In the genomic region with DNA sequence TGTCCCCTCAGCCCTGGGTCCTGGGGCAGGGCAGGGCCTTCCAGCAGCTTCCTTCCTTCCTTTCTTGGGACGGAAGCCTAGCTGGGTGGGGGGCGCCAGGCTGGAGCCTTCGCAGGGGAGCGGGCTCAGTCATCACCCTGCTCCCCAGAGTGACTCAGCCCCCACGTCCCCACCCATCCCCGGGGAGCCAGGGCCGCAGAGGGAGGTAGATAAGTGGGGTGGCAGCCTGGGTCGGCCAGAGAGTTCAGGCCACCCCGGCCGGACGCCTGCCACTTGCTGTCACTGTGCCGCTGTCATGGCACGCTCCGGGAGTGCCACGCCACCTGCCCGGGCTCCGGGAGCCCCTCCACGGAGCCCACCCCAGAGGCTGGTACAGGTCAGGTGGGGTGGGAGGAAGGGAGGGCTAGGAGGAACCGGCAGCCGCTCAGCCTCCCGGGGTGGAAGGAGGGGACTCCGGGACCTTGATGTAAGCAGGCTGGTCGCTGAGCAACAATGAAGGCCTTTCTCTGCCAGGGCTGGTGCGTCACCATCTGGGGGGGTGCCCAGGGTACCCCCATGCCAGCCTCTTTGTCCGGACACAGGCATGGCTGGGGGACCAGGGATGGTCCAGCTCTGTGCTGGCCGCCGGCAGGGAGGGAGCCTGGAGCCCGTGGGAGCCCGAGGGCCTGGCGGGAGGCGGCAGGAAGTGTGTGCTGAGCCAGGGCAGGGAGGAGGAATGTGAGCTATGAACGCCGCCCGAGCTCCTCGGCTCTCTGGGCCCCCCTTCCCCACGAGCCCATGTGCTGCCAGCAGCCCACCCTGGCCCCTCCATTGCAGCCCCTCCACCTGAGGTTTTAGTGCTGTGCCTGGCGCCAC, we compare ENCODE assay signal across 8 cellular contexts. TPM values are rescaled to one million over a fixed set of nuclear protein-coding genes. Genes with fewer than 3 reads are reported as not detected.
DNase-seq lines count a peak whose midpoint lies in the region; ATAC-seq and TF ChIP-seq lines count a peak whose summit lies in the region.

No MANE protein-coding gene starts in this region.

- no peak for TF ChIP-seq CTCF in IMR-90 (conservative IDR thresholded peaks at IDR 0.05; ENCODE audit: low read depth, low read length)
- no peak for TF ChIP-seq CTCF in mammary epithelial cell (conservative IDR thresholded peaks at IDR 0.05 in 1 of 2, IDR thresholded peaks at IDR 0.05 in 1 of 2; ENCODE audit: extremely low read depth in 1 of 2, insufficient read depth in 1 of 2, low read depth in 1 of 2, low read length in 2 of 2)
- no peak for TF ChIP-seq CTCF in left lung (IDR thresholded peaks at IDR 0.05)

- peak overlapping the region; percentile 98 for H3K23ac ChIP-seq in IMR-90 (ENCODE audit: low read depth, low read length)

- peak overlapping the region; percentile 78 for H3K4me2 ChIP-seq in IMR-90 (ENCODE audit: low read depth, low read length)
- peak overlapping the region; percentile 75 for H3K4me2 ChIP-seq in mammary epithelial cell (ENCODE audit: insufficient read depth, low read depth, low read length)

- intact Hi-C loops in IMR-90 (cut with micrococcal nuclease) (no loop called here), mammary epithelial cell (cut with micrococcal nuclease) (loop anchor here (2.0 kb wide), 1 partner anchor 14 kb away; a partner anchor contains a TSS), left lung (cut with DNase I) (no loop called here)

- H2AK5ac ChIP-seq in IMR-90 (ENCODE audit: low read depth, low read length): peak overlapping the region; percentile 99

- H2BK15ac ChIP-seq in IMR-90 (ENCODE audit: low read depth, low read length): peak overlapping the region; percentile 98; the same call in 2 of the 3 replicates

- H3K18ac ChIP-seq in IMR-90 (ENCODE audit: low read depth, low read length): peak overlapping the region; percentile 90

- TF ChIP-seq POLR2A in IMR-90 (IDR thresholded peaks at IDR 0.05; ENCODE audit: low read depth, low read length): no peak; the same call in 1 of the 2 replicates

- peak overlapping the region; percentile 97 for H3K14ac ChIP-seq in IMR-90 (replicated peaks; ENCODE audit: low read depth, low read length)

- peaks cover 5% of the 10 kb centered on the region for H4K20me1 ChIP-seq in IMR-90 (ENCODE audit: insufficient read depth, low read length)
- no peaks in the 10 kb centered on the region for H4K20me1 ChIP-seq in mammary epithelial cell (ENCODE audit: insufficient read depth, low read length)

- no peak for TF ChIP-seq RAD21 in IMR-90 (IDR thresholded peaks at IDR 0.05; ENCODE audit: low read length)

- H3K56ac ChIP-seq in IMR-90 (ENCODE audit: extremely low read depth, insufficient read depth, low read length): peak overlapping the region; percentile 98

- in situ Hi-C loops in IMR-90 (cut with MboI; ENCODE audit: low sequenced_read_pairs): no loop called here
- in situ Hi-C loops in mammary epithelial cell (cut with MboI; ENCODE audit: low sequenced_read_pairs in 2 of 2): no loop called here

- WGBS in IMR-90 (ENCODE audit: extremely low coverage in 2 of 2, insufficient read length in 1 of 2), 2 experiments: 0% methylated on average over 2 of the region's 37 CpGs; no CpG with 5 or more reads in 1 of the 2 experiments
- 33% methylated on average over 23 of the region's 37 CpGs for WGBS in mammary epithelial cell (ENCODE audit: low coverage, missing lambda C conversion rate)

- peak; percentile 54 for DNase-seq in IMR-90
- peak; percentile 37 for DNase-seq in mammary epithelial cell
- DNase-seq in left lung: no peak
- peak; percentile 45 for DNase-seq in stromal cell of bone marrow (ENCODE audit: low read depth)
- DNase-seq in NK-92 (lab: John Stamatoyannopoulos, UW; ENCODE audit: unreplicated experiment): no peak
- no peak for DNase-seq in T-helper 9 cell
- no peak for DNase-seq in SW480 (ENCODE audit: low spot score)

- H2AFZ ChIP-seq in IMR-90 (replicated peaks; ENCODE audit: low read length, poor library complexity): peak overlapping the region; percentile 83
- peak overlapping the region; percentile 88 for H2AFZ ChIP-seq in mammary epithelial cell (ENCODE audit: low read depth, low read length)

- H3K36me3 ChIP-seq in IMR-90 (ENCODE audit: control insufficient read depth, insufficient read depth, low read length) (peaks cover 40% of the 10 kb centered on the region), mammary epithelial cell (ENCODE audit: insufficient read depth, low read length) (no peaks in the 10 kb centered on the region), left lung (peaks cover 0 to 32% of the 10 kb centered on the region in 2 donors)

- CTCF ChIA-PET in IMR-90 (lab: Yijun Ruan, JAX) (interaction anchor here (0.8 to 1.0 kb wide), 2 partner anchors 107 to 114 kb away, joined by 3 read pairs; no protein-coding TSS in a partner anchor), mammary epithelial cell (lab: Charles Lee; ENCODE audit: low non-redundant PET) (no interaction called here)

- H3K79me2 ChIP-seq in mammary epithelial cell (ENCODE audit: insufficient read depth, low read length): no peaks in the 10 kb centered on the region

- H2BK120ac ChIP-seq in IMR-90 (ENCODE audit: low read depth, low read length): peak overlapping the region; percentile 97

- H3K27ac ChIP-seq in IMR-90 (ENCODE audit: insufficient read depth, low read length) (peak overlapping the region; percentile 98), mammary epithelial cell (ENCODE audit: insufficient read depth, low read depth, low read length) (no peak overlapping the region), left lung (peak overlapping the region; percentile 85 to 89)

- peak overlapping the region; percentile 93 for H2BK20ac ChIP-seq in IMR-90 (ENCODE audit: low read depth, low read length)

- H3K9me1 ChIP-seq in IMR-90 (ENCODE audit: insufficient read depth, low read length): peaks cover 13% of the 10 kb centered on the region

- peak overlapping the region; percentile 100 for H2AK9ac ChIP-seq in IMR-90 (replicated peaks; ENCODE audit: low read depth, low read length, poor library complexity)

- peak overlapping the region; percentile 88 for H4K5ac ChIP-seq in IMR-90 (ENCODE audit: low read depth, low read length)

- peak overlapping the region; percentile 99 for H3K4ac ChIP-seq in IMR-90 (ENCODE audit: low read depth, low read length)

- peaks cover 15 to 76% of the 10 kb centered on the region in 2 experiments for H3K79me1 ChIP-seq in IMR-90 (ENCODE audit: low read depth in 1 of 2, low read length in 2 of 2)

- peak overlapping the region; percentile 74 for H3K9ac ChIP-seq in IMR-90 (ENCODE audit: low read depth, low read length)
- H3K9ac ChIP-seq in mammary epithelial cell (ENCODE audit: insufficient read depth, low read length): peak overlapping the region; percentile 20

- dilution Hi-C loops in IMR-90 (cut with HindIII; ENCODE audit: low sequenced_read_pairs, unreplicated experiment) (no loop called here), mammary epithelial cell (cut with HindIII; ENCODE audit: low sequenced_read_pairs) (loop anchor here (10.0 kb wide), 2 partner anchors 392 to 472 kb away; a partner anchor contains a TSS)

- H3K27me3 ChIP-seq in IMR-90 (ENCODE audit: control insufficient read depth, insufficient read depth, low read length): no peaks in the 10 kb centered on the region
- H3K27me3 ChIP-seq in mammary epithelial cell (ENCODE audit: insufficient read depth, low read length): no peaks in the 10 kb centered on the region
- peaks cover 0 to 7% of the 10 kb centered on the region in 2 donors for H3K27me3 ChIP-seq in left lung

- peak overlapping the region; percentile 32; the same call in 1 of the 2 replicates for H3K4me3 ChIP-seq in IMR-90 (ENCODE audit: insufficient read depth, low read depth, low read length)
- no peak overlapping the region for H3K4me3 ChIP-seq in mammary epithelial cell (replicated peaks in 1 of 3; ENCODE audit: insufficient read depth in 1 of 3, low read depth in 2 of 3, low read length in 3 of 3)
- peak overlapping the region; percentile 15 to 53 for H3K4me3 ChIP-seq in left lung

- ATAC-seq in IMR-90 (ENCODE audit: low read depth) (peak; percentile 71), left lung (peak; percentile 54), GM21576 (IDR thresholded peaks at IDR 0.05; ENCODE audit: unreplicated experiment) (no peak)

- H2BK5ac ChIP-seq in IMR-90 (ENCODE audit: low read depth, low read length, poor library complexity, severe bottlenecking): peak overlapping the region; percentile 97

- peak overlapping the region; percentile 87 to 100 for H4K8ac ChIP-seq in IMR-90 (ENCODE audit: low read depth in 2 of 2, low read length in 2 of 2)

- H3K9me3 ChIP-seq in IMR-90 (ENCODE audit: control insufficient read depth, insufficient read depth, low read length): no peaks in the 10 kb centered on the region
- H3K9me3 ChIP-seq in mammary epithelial cell (replicated peaks; ENCODE audit: insufficient read depth, low read length): no peaks in the 10 kb centered on the region
- no peaks in the 10 kb centered on the region for H3K9me3 ChIP-seq in left lung

- POLR2A ChIA-PET in IMR-90 (lab: Charles Lee; ENCODE audit: unreplicated experiment): interaction anchor here (0.5 to 1.2 kb wide), 2 partner anchors 12 to 49 kb away, joined by 5 to 6 read pairs; no protein-coding TSS in a partner anchor

- H3K4me1 ChIP-seq in IMR-90 (ENCODE audit: control insufficient read depth, insufficient read depth, low read length) (peaks cover 53% of the 10 kb centered on the region), mammary epithelial cell (ENCODE audit: insufficient read depth, low read length) (peaks cover 28% of the 10 kb centered on the region), left lung (peaks cover 51 to 78% of the 10 kb centered on the region in 2 donors)

- BruUV-seq in IMR-90 (replicated peaks; lab: Mats Ljungman, UMichigan) (no TSS peak), mammary epithelial cell (replicated peaks; lab: Mats Ljungman, UMichigan) (no TSS peak)

- H4K91ac ChIP-seq in IMR-90 (ENCODE audit: insufficient read depth, low read depth, low read length): peak overlapping the region; percentile 100

RNA-seq across cellular contexts. Expression of a gene that starts 6.6 kb away (rescaled TPM):
- 18.6 and 20.8 TPM in 2 replicates for total RNA-seq in IMR-90 (2012; rRNA removed)
- 77.8 and 96.6 TPM in 2 replicates for polyA plus RNA-seq in IMR-90 (2012; rRNA removed)
- polyA plus RNA-seq in IMR-90 (2012; cell fraction: cytosol; rRNA removed): 98.1 and 126 TPM in 2 replicates
- polyA plus RNA-seq in IMR-90 (2012; cell fraction: nucleus; rRNA removed; ENCODE audit: low replicate concordance): 54.5 and 134 TPM in 2 replicates
- total RNA-seq in mammary epithelial cell: 10 to 100 TPM in 1 of 2 donors, 1 to 10 TPM in 1; 8.3 to 19.0 TPM
- polyA plus RNA-seq in mammary epithelial cell: 9.5 TPM
- polyA minus RNA-seq in mammary epithelial cell: 0.62 TPM
- total RNA-seq in left lung: 100 to 1,000 TPM; 186 to 349 TPM

RNA-seq across cellular contexts. Expression of a gene that starts 13.7 kb away (rescaled TPM):
- total RNA-seq in IMR-90 (2012; rRNA removed): 0.18 TPM in 1 of 2 replicates, not detected in the other
- 2.0 and 3.7 TPM in 2 replicates for polyA plus RNA-seq in IMR-90 (2012; rRNA removed)
- 6.1 and 9.0 TPM in 2 replicates for polyA plus RNA-seq in IMR-90 (2012; cell fraction: cytosol; rRNA removed)
- 2.5 and 7.1 TPM in 2 replicates for polyA plus RNA-seq in IMR-90 (2012; cell fraction: nucleus; rRNA removed; ENCODE audit: low replicate concordance)
- 1 to 10 TPM in 1 of 2 donors, not detected in 1; 1.6 TPM for total RNA-seq in mammary epithelial cell
- polyA plus RNA-seq in mammary epithelial cell: 0.18 TPM
- polyA minus RNA-seq in mammary epithelial cell: not detected
- 1 to 10 TPM in 1 of 2 donors, under 1 TPM in 1; 0.94 to 3.1 TPM for total RNA-seq in left lung

RNA-seq across cellular contexts. Expression of a gene that starts 14.3 kb away (rescaled TPM):
- total RNA-seq in IMR-90 (2012; rRNA removed) (22.8 and 28.1 TPM in 2 replicates), mammary epithelial cell (10 to 100 TPM; 11.3 to 23.2 TPM), left lung (10 to 100 TPM; 19.4 to 29.8 TPM)
- polyA plus RNA-seq in IMR-90 (2012; rRNA removed) (28.0 and 33.3 TPM in 2 replicates), mammary epithelial cell (21.3 TPM)
- 46.3 and 54.8 TPM in 2 replicates for polyA plus RNA-seq in IMR-90 (2012; cell fraction: cytosol; rRNA removed)
- polyA plus RNA-seq in IMR-90 (2012; cell fraction: nucleus; rRNA removed; ENCODE audit: low replicate concordance): 20.6 and 53.2 TPM in 2 replicates
- 13.9 TPM for polyA minus RNA-seq in mammary epithelial cell

RNA-seq across cellular contexts. Expression of a gene that starts 14.5 kb away (rescaled TPM):
- 22.8 and 31.4 TPM in 2 replicates for total RNA-seq in IMR-90 (2012; rRNA removed)
- polyA plus RNA-seq in IMR-90 (2012; rRNA removed): 88.6 and 95.9 TPM in 2 replicates
- 51.7 and 66.3 TPM in 2 replicates for polyA plus RNA-seq in IMR-90 (2012; cell fraction: cytosol; rRNA removed)
- polyA plus RNA-seq in IMR-90 (2012; cell fraction: nucleus; rRNA removed; ENCODE audit: low replicate concordance): 202 and 503 TPM in 2 replicates
- total RNA-seq in mammary epithelial cell: 10 to 100 TPM; 56.2 to 92.0 TPM
- 33.9 TPM for polyA plus RNA-seq in mammary epithelial cell
- 155 TPM for polyA minus RNA-seq in mammary epithelial cell
- 100 to 1,000 TPM; 116 to 126 TPM for total RNA-seq in left lung

RNA-seq across cellular contexts. Expression of a gene that starts 23.7 kb away (rescaled TPM):
- total RNA-seq in IMR-90 (2012; rRNA removed) (3.4 and 4.4 TPM in 2 replicates), mammary epithelial cell (100 to 1,000 TPM in 1 of 2 donors, 10 to 100 TPM in 1; 31.8 to 133 TPM), left lung (10 to 100 TPM; 31.5 to 45.9 TPM)
- polyA plus RNA-seq in IMR-90 (2012; rRNA removed) (36.4 and 40.6 TPM in 2 replicates), mammary epithelial cell (45.4 TPM)
- 23.6 and 37.3 TPM in 2 replicates for polyA plus RNA-seq in IMR-90 (2012; cell fraction: cytosol; rRNA removed)
- 98.8 and 225 TPM in 2 replicates for polyA plus RNA-seq in IMR-90 (2012; cell fraction: nucleus; rRNA removed; ENCODE audit: low replicate concordance)
- 13.2 TPM for polyA minus RNA-seq in mammary epithelial cell

Comparison
In these comparisons a context has a peak if more than half of its experiments do, and no peak if none do; other contexts are left out.
1. DNase-seq: peak in IMR-90 (single experiment), mammary epithelial cell (single experiment) and stromal cell of bone marrow (single experiment); none in left lung (0 of 2), NK-92 (single experiment), T-helper 9 cell (single experiment) and SW480 (single experiment).
2. H3K4me3 ChIP-seq: peak in IMR-90 (single experiment) and left lung (2 of 2); none in mammary epithelial cell (0 of 3).